2 cellular contexts compared by ENCODE assay signal in genomic region chr3:73004316-73004715, GRCh38.
A peak's percentile ranks its signal among the peaks of the same experiment; 100 is the strongest.
TF ChIP-seq lines count a peak whose summit lies in the region.

No MANE protein-coding gene starts in this region.

TF ChIP-seq in IMR-90, 13 proteins besides CTCF, POLR2A, EP300 and RAD21:
- TF ChIP-seq RCOR1 (IDR thresholded peaks at IDR 0.05; ENCODE audit: insufficient replicate concordance, low read length) (no peak), CHD1 (IDR thresholded peaks at IDR 0.05; ENCODE audit: low read depth, low read length) (no peak), MAZ (IDR thresholded peaks at IDR 0.05; ENCODE audit: borderline replicate concordance, low read depth, low read length) (no peak), CEBPB (IDR thresholded peaks at IDR 0.05; ENCODE audit: low read depth, low read length) (0 out of 2 replicates have a peak, but pooled peaks have one; percentile 13)
- TF ChIP-seq, protein P1, sequence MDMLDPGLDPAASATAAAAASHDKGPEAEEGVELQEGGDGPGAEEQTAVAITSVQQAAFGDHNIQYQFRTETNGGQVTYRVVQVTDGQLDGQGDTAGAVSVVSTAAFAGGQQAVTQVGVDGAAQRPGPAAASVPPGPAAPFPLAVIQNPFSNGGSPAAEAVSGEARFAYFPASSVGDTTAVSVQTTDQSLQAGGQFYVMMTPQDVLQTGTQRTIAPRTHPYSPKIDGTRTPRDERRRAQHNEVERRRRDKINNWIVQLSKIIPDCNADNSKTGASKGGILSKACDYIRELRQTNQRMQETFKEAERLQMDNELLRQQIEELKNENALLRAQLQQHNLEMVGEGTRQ (IDR thresholded peaks at IDR 0.05; ENCODE audit: low read depth, low read length), result no peak

TF ChIP-seq in H1, 55 proteins besides CTCF, POLR2A, EP300 and RAD21:
- 0 out of 2 replicates have a peak, but pooled peaks have one; percentile 26 for TF ChIP-seq CEBPB (IDR thresholded peaks at IDR 0.05; ENCODE audit: low read depth, low read length)
- TF ChIP-seq, protein P2, sequence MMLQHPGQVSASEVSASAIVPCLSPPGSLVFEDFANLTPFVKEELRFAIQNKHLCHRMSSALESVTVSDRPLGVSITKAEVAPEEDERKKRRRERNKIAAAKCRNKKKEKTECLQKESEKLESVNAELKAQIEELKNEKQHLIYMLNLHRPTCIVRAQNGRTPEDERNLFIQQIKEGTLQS (IDR thresholded peaks at IDR 0.05; ENCODE audit: insufficient read depth, low read depth, low read length), result no peak
